In genomic region chr1:25562101-25562927, GRCh38 we compare ENCODE assay signal across 9 cellular contexts. TPM values are rescaled to one million over a fixed set of nuclear protein-coding genes. Genes with fewer than 3 reads are reported as not detected.
DNase-seq lines count a peak whose midpoint lies in the region; ATAC-seq, FAIRE-seq and TF ChIP-seq lines count a peak whose summit lies in the region.
"Had no signal": no experiment of that assay in that cellular context is flagged by ENCODE, and none has a peak within 500 bp of the region (broad histone marks: within the 10 kb centered on the region; RNA-seq: fewer than 3 reads in every experiment).

No MANE protein-coding gene starts in this region.

- in situ Hi-C loops in IMR-90 (cut with MboI; ENCODE audit: low sequenced_read_pairs): no loop called here

- H3K14ac ChIP-seq in IMR-90 (replicated peaks; ENCODE audit: low read depth, low read length): no peak overlapping the region

- H4K5ac ChIP-seq in IMR-90 (ENCODE audit: low read depth, low read length): no peak overlapping the region

- TF ChIP-seq POLR2A in IMR-90 (IDR thresholded peaks at IDR 0.05; ENCODE audit: low read depth, low read length) (no peak), gastroesophageal sphincter (IDR thresholded peaks at IDR 0.05) (no peak), H54 (IDR thresholded peaks at IDR 0.05; ENCODE audit: low read depth, low read length) (no peak)

- ATAC-seq in GM19351 (IDR thresholded peaks at IDR 0.05; ENCODE audit: unreplicated experiment) (peak; percentile 69), IMR-90 (ENCODE audit: low read depth) (no peak), gastroesophageal sphincter (no peak), GM21717 (IDR thresholded peaks at IDR 0.05; ENCODE audit: unreplicated experiment) (no peak)
- ATAC-seq in stimulated activated naive CD8-positive, alpha-beta T cell treated with anti-CD3 and anti-CD28 coated beads, Interleukin-15, Interleukin-2, amounts not matched to agents 100 U/mL and 50 U/mL, for 24 hours: peak; percentile 66

- 0 out of 4 replicates have a peak, but pooled peaks cover 0 to 4% of the 10 kb centered on the region in 2 experiments for H3K79me1 ChIP-seq in IMR-90 (ENCODE audit: low read depth in 1 of 2, low read length in 2 of 2)

- H4K91ac ChIP-seq in IMR-90 (ENCODE audit: insufficient read depth, low read depth, low read length): no peak overlapping the region

- peak overlapping the region; percentile 24 for H2AK9ac ChIP-seq in IMR-90 (replicated peaks; ENCODE audit: low read depth, low read length, poor library complexity)

- no peak overlapping the region for H2BK15ac ChIP-seq in IMR-90 (ENCODE audit: low read depth, low read length)

- no peak for DNase-seq in IMR-90
- DNase-seq in activated CD4-positive, alpha-beta T cell treated with anti-CD3 and anti-CD28 coated beads, Interleukin-2, amount 50 U/mL, for 4 hours: peak; percentile 48 to 52
- peak; percentile 63 for DNase-seq in stimulated activated naive CD8-positive, alpha-beta T cell treated with anti-CD3 and anti-CD28 coated beads, Interleukin-15, Interleukin-2, amounts not matched to agents 100 U/mL and 50 U/mL, for 24 hours
- DNase-seq in NCI-H187 treated with DMSO at 0.1 percent for 48 hours (lab: John Stamatoyannopoulos, UW): no peak
- no peak for DNase-seq in H54 (ENCODE audit: insufficient read length, low spot score)

- POLR2A ChIA-PET in IMR-90 (lab: Charles Lee; ENCODE audit: unreplicated experiment): no interaction called here

- H3K27ac ChIP-seq in IMR-90 (ENCODE audit: insufficient read depth, low read length): no peak overlapping the region
- H3K27ac ChIP-seq in gastroesophageal sphincter: peak overlapping the region in 3 of 4 donors; percentile 47 to 92 (median 50)

- H3K4me1 ChIP-seq in IMR-90 (ENCODE audit: control insufficient read depth, insufficient read depth, low read length) (peaks cover 17% of the 10 kb centered on the region), gastroesophageal sphincter (peaks cover 0 to 80% (median 23%) of the 10 kb centered on the region in 3 donors)

- H3K9me1 ChIP-seq in IMR-90 (ENCODE audit: insufficient read depth, low read length): peaks cover 7% of the 10 kb centered on the region; the same call in 1 of the 2 replicates

- TF ChIP-seq EP300 in gastroesophageal sphincter (IDR thresholded peaks at IDR 0.05): no peak

- H3K9me3 ChIP-seq in IMR-90 (ENCODE audit: control insufficient read depth, insufficient read depth, low read length) (no peaks in the 10 kb centered on the region), gastroesophageal sphincter (no peaks in the 10 kb centered on the region)

- H3K4me2 ChIP-seq in IMR-90 (ENCODE audit: low read depth, low read length): no peak overlapping the region

- H2BK20ac ChIP-seq in IMR-90 (ENCODE audit: low read depth, low read length): no peak overlapping the region

- H4K20me1 ChIP-seq in IMR-90 (ENCODE audit: insufficient read depth, low read length): peaks cover 3% of the 10 kb centered on the region; the same call in 1 of the 2 replicates

- no peak overlapping the region for H3K23ac ChIP-seq in IMR-90 (ENCODE audit: low read depth, low read length)

- no peak overlapping the region for H3K56ac ChIP-seq in IMR-90 (ENCODE audit: extremely low read depth, insufficient read depth, low read length)

- H3K4ac ChIP-seq in IMR-90 (ENCODE audit: low read depth, low read length): no peak overlapping the region

- intact Hi-C loops in IMR-90 (cut with micrococcal nuclease): no loop called here

- no peak overlapping the region for H3K9ac ChIP-seq in IMR-90 (ENCODE audit: low read depth, low read length)

- H2BK5ac ChIP-seq in IMR-90 (ENCODE audit: low read depth, low read length, poor library complexity, severe bottlenecking): no peak overlapping the region

- TF ChIP-seq CTCF in IMR-90 (conservative IDR thresholded peaks at IDR 0.05; ENCODE audit: low read depth, low read length) (no peak), gastroesophageal sphincter (IDR thresholded peaks at IDR 0.05) (no peak)

- WGBS in IMR-90 (ENCODE audit: extremely low coverage in 2 of 2, insufficient read length in 1 of 2), 2 experiments: no CpG with 5 or more reads among the region's 8 CpGs
- 57% methylated on average over 1 of the region's 8 CpGs; no CpG with 5 or more reads in 1 of the 2 donors for WGBS in gastroesophageal sphincter (ENCODE audit: low coverage in 1 of 2), 2 donors

- no peak for TF ChIP-seq RAD21 in IMR-90 (IDR thresholded peaks at IDR 0.05; ENCODE audit: low read length)

- dilution Hi-C loops in IMR-90 (cut with HindIII; ENCODE audit: low sequenced_read_pairs, unreplicated experiment): no loop called here

- BruUV-seq in IMR-90 (replicated peaks; lab: Mats Ljungman, UMichigan): no TSS peak

- H2BK120ac ChIP-seq in IMR-90 (ENCODE audit: low read depth, low read length): no peak overlapping the region

- H2AK5ac ChIP-seq in IMR-90 (ENCODE audit: low read depth, low read length): no peak overlapping the region

- H4K8ac ChIP-seq in IMR-90 (ENCODE audit: low read depth in 2 of 2, low read length in 2 of 2): no peak overlapping the region

- no peaks in the 10 kb centered on the region for H3K27me3 ChIP-seq in IMR-90 (ENCODE audit: control insufficient read depth, insufficient read depth, low read length)
- no peaks in the 10 kb centered on the region for H3K27me3 ChIP-seq in gastroesophageal sphincter

- CTCF ChIA-PET in IMR-90 (lab: Yijun Ruan, JAX): no interaction called here

- no peak overlapping the region for H2AFZ ChIP-seq in IMR-90 (replicated peaks; ENCODE audit: low read length, poor library complexity)

- FAIRE-seq in H54 (lab: Jason Lieb, UNC): no peak
- FAIRE-seq: islet of Langerhans had no signal

- peaks cover 25% of the 10 kb centered on the region; the same call in 1 of the 2 replicates for H3K36me3 ChIP-seq in IMR-90 (ENCODE audit: control insufficient read depth, insufficient read depth, low read length)
- H3K36me3 ChIP-seq in gastroesophageal sphincter: peaks cover 0 to 67% of the 10 kb centered on the region in 2 donors

- H3K4me3 ChIP-seq in IMR-90 (ENCODE audit: insufficient read depth, low read depth, low read length) (no peak overlapping the region), gastroesophageal sphincter (no peak overlapping the region)

- H3K18ac ChIP-seq in IMR-90 (ENCODE audit: low read depth, low read length): no peak overlapping the region

TF ChIP-seq in IMR-90, 13 proteins besides CTCF, POLR2A, EP300 and RAD21:
- no peak for TF ChIP-seq BHLHE40 (IDR thresholded peaks at IDR 0.05; ENCODE audit: low read depth, low read length)
- TF ChIP-seq ELK1 (IDR thresholded peaks at IDR 0.05; ENCODE audit: borderline replicate concordance, low read depth, low read length): no peak
- TF ChIP-seq MAFK (IDR thresholded peaks at IDR 0.05; ENCODE audit: low read depth, low read length): no peak
- TF ChIP-seq CEBPB (IDR thresholded peaks at IDR 0.05; ENCODE audit: low read depth, low read length): no peak
- no peak for TF ChIP-seq RCOR1 (IDR thresholded peaks at IDR 0.05; ENCODE audit: insufficient replicate concordance, low read length)
- TF ChIP-seq FOS (IDR thresholded peaks at IDR 0.05; ENCODE audit: low read depth, low read length): no peak
- TF ChIP-seq USF2 (IDR thresholded peaks at IDR 0.05; ENCODE audit: low read depth, low read length): no peak

RNA-seq across cellular contexts. Expression of gene LDLRAP1, which starts 18.9 kb away (rescaled TPM):
- total RNA-seq in IMR-90 (2012; rRNA removed) (3.6 and 4.5 TPM in 2 replicates), gastroesophageal sphincter (10 to 100 TPM; 13.6 to 21.3 (median 17.2) TPM)
- 13.5 and 14.4 TPM in 2 replicates for polyA plus RNA-seq in IMR-90 (2012; rRNA removed)
- polyA plus RNA-seq in IMR-90 (2012; cell fraction: cytosol; rRNA removed): 9.9 and 15.1 TPM in 2 replicates
- polyA plus RNA-seq in IMR-90 (2012; cell fraction: nucleus; rRNA removed; ENCODE audit: low replicate concordance): 19.7 and 24.6 TPM in 2 replicates

RNA-seq across cellular contexts. Expression of gene MAN1C1, which starts 54.3 kb away (rescaled TPM):
- total RNA-seq in IMR-90 (2012; rRNA removed) (2.5 and 3.2 TPM in 2 replicates), gastroesophageal sphincter (10 to 100 TPM; 20.0 to 38.1 (median 27.8) TPM)
- 9.6 and 11.3 TPM in 2 replicates for polyA plus RNA-seq in IMR-90 (2012; rRNA removed)
- polyA plus RNA-seq in IMR-90 (2012; cell fraction: cytosol; rRNA removed): 9.4 and 14.0 TPM in 2 replicates
- polyA plus RNA-seq in IMR-90 (2012; cell fraction: nucleus; rRNA removed; ENCODE audit: low replicate concordance): 9.7 and 11.2 TPM in 2 replicates

Comparison
In these comparisons a context has a peak if more than half of its experiments do, and no peak if none do; other contexts are left out.
1. ATAC-seq: peak in GM19351 (single experiment) and stimulated activated naive CD8-positive, alpha-beta T cell treated with anti-CD3 and anti-CD28 coated beads, Interleukin-15, Interleukin-2, amounts not matched to agents 100 U/mL and 50 U/mL, for 24 hours (single experiment); none in IMR-90 (single experiment), gastroesophageal sphincter (single experiment) and GM21717 (single experiment).
2. DNase-seq: peak in activated CD4-positive, alpha-beta T cell treated with anti-CD3 and anti-CD28 coated beads, Interleukin-2, amount 50 U/mL, for 4 hours (2 of 2) and stimulated activated naive CD8-positive, alpha-beta T cell treated with anti-CD3 and anti-CD28 coated beads, Interleukin-15, Interleukin-2, amounts not matched to agents 100 U/mL and 50 U/mL, for 24 hours (single experiment); none in IMR-90 (single experiment), NCI-H187 treated with DMSO at 0.1 percent for 48 hours (single experiment) and H54 (single experiment).